In genomic region chr12:83634726-83635267, GRCh38 we compare ENCODE assay signal across 19 cellular contexts.
"Had no signal": no experiment of that assay in that cellular context is flagged by ENCODE, and none has a peak within 500 bp of the region (broad histone marks: within the 10 kb centered on the region; RNA-seq: fewer than 3 reads in every experiment).

No MANE protein-coding gene starts in this region.

- H3K4me3 ChIP-seq: MG63 had no signal

- ATAC-seq: Panc1, PC-3 had no signal

- H3K9me3 ChIP-seq: MG63 had no signal

- H3K36me3 ChIP-seq: MG63 had no signal

- H3K27ac ChIP-seq: RWPE1 had no signal

- DNase-seq: KBM-7; MG63; NCI-H1092; NCI-H1105 treated with DMSO at 0.1 percent for 48 hours; NCI-H1417 treated with DMSO at 0.1 percent for 48 hours; NCI-H1694 treated with DMSO at 0.1 percent for 48 hours; NCI-H1930; NCI-H2107; NCI-H2227 treated with DMSO at 0.1 percent for 48 hours; NCI-H446; NCI-H510A; NCI-H526; NCI-H82; NK-92 treated with Interleukin-12 subunit alpha and Interleukin-12 subunit beta, amount 100 ng/mL, for 24 hours; PC-3; SHP77; T-helper 1 cell had no signal

- H3K27me3 ChIP-seq: MG63 had no signal
